ENCODE assay signal across 15 cellular contexts in genomic region chr7:155451522-155452239, GRCh38. TPM values are rescaled to one million over a fixed set of nuclear protein-coding genes. Genes with fewer than 3 reads are reported as not detected.
DNase-seq lines count a peak whose midpoint lies in the region; ATAC-seq lines count a peak whose summit lies in the region.
"Had no signal": no experiment of that assay in that cellular context is flagged by ENCODE, and none has a peak within 500 bp of the region (broad histone marks: within the 10 kb centered on the region; RNA-seq: fewer than 3 reads in every experiment).

No MANE protein-coding gene starts in this region.

- peak; percentile 55 for DNase-seq in DMS 273 (lab: John Stamatoyannopoulos, UW; ENCODE audit: unreplicated experiment)
- DNase-seq in DMS 273 treated with DMSO at 0.1 percent for 48 hours (lab: John Stamatoyannopoulos, UW) = no peak
- no peak for DNase-seq in activated T-helper 1 cell treated with anti-CD3 and anti-CD28 coated beads, Interleukin-12 subunit alpha, Interleukin-12 subunit beta, Interleukin-2, Interleukin-4 antibody, amounts not matched to agents 30 ng/mL and 10 ng/mL and 1 ng/mL, durations not matched to agents 14 hours and 24 hours and 36 hours (ENCODE audit: low spot score)
- DNase-seq in posterior vena cava (ENCODE audit: low spot score) = peak; percentile 28
- DNase-seq in iPS-NIHi11 (ENCODE audit: low spot score) = no peak
- DNase-seq: CD8-positive, alpha-beta T cell; KBM-7; NCI-H1417 treated with DMSO at 0.1 percent for 48 hours; NCI-H1930; NCI-H774; SIG-M5 had no signal

- peaks cover 70% of the 10 kb centered on the region for H3K27me3 Mint-ChIP-seq in activated T-helper 1 cell treated with anti-CD3 and anti-CD28 coated beads, Interleukin-12 subunit alpha, Interleukin-12 subunit beta, Interleukin-2, Interleukin-4 antibody, amounts not matched to agents 30 ng/mL and 10 ng/mL and 1 ng/mL, durations not matched to agents 14 hours and 24 hours and 36 hours (ENCODE audit: insufficient read depth)

- H3K9me3 ChIP-seq in iPS-15b (ENCODE audit: control insufficient read depth, insufficient read depth, low read length) = no peaks in the 10 kb centered on the region
- H3K9me3 ChIP-seq: HAP-1 had no signal

- no peaks in the 10 kb centered on the region for H3K36me3 ChIP-seq in iPS-15b (ENCODE audit: control insufficient read depth, insufficient read depth, low read length)
- H3K36me3 ChIP-seq: HAP-1 had no signal

- H3K27ac Mint-ChIP-seq in activated T-helper 1 cell treated with anti-CD3 and anti-CD28 coated beads, Interleukin-12 subunit alpha, Interleukin-12 subunit beta, Interleukin-2, Interleukin-4 antibody, amounts not matched to agents 30 ng/mL and 10 ng/mL and 1 ng/mL, durations not matched to agents 14 hours and 24 hours and 36 hours = peak overlapping the region; percentile 34
- H3K27ac Mint-ChIP-seq: CD8-positive, alpha-beta T cell had no signal

- H3K27me3 ChIP-seq in iPS-15b (ENCODE audit: control insufficient read depth, insufficient read depth, low read length) = peaks cover 99% of the 10 kb centered on the region

- H3K4me3 Mint-ChIP-seq in activated T-helper 1 cell treated with anti-CD3 and anti-CD28 coated beads, Interleukin-12 subunit alpha, Interleukin-12 subunit beta, Interleukin-2, Interleukin-4 antibody, amounts not matched to agents 30 ng/mL and 10 ng/mL and 1 ng/mL, durations not matched to agents 14 hours and 24 hours and 36 hours = no peak overlapping the region
- H3K4me3 Mint-ChIP-seq: CD8-positive, alpha-beta T cell had no signal

- ATAC-seq in GM21786 (IDR thresholded peaks at IDR 0.05; ENCODE audit: unreplicated experiment) (no peak), HG02840 (IDR thresholded peaks at IDR 0.05; ENCODE audit: low FRiP score, unreplicated experiment) (no peak)
- ATAC-seq: CD8-positive, alpha-beta T cell had no signal

- peaks cover 6% of the 10 kb centered on the region for H3K36me3 Mint-ChIP-seq in activated T-helper 1 cell treated with anti-CD3 and anti-CD28 coated beads, Interleukin-12 subunit alpha, Interleukin-12 subunit beta, Interleukin-2, Interleukin-4 antibody, amounts not matched to agents 30 ng/mL and 10 ng/mL and 1 ng/mL, durations not matched to agents 14 hours and 24 hours and 36 hours (ENCODE audit: low read depth)
- H3K36me3 Mint-ChIP-seq: CD8-positive, alpha-beta T cell had no signal

- intact Hi-C loops in activated T-helper 1 cell treated with anti-CD3 and anti-CD28 coated beads, Interleukin-12 subunit alpha, Interleukin-12 subunit beta, Interleukin-2, Interleukin-4 antibody, amounts not matched to agents 30 ng/mL and 10 ng/mL and 1 ng/mL, durations not matched to agents 14 hours and 24 hours and 36 hours (cut with micrococcal nuclease) = loop anchor here (2.0 kb wide), 2 partner anchors 15 to 71 kb away; no protein-coding TSS in a partner anchor
- intact Hi-C loops in posterior vena cava (cut with DNase I) = no loop called here

- peak overlapping the region; percentile 27 for H3K4me3 ChIP-seq in iPS-15b (ENCODE audit: low read depth, low read length)
- H3K4me3 ChIP-seq: HAP-1 had no signal

- no peak overlapping the region for H3K9ac ChIP-seq in iPS-15b (ENCODE audit: low read depth, low read length)

- H3K4me1 Mint-ChIP-seq in activated T-helper 1 cell treated with anti-CD3 and anti-CD28 coated beads, Interleukin-12 subunit alpha, Interleukin-12 subunit beta, Interleukin-2, Interleukin-4 antibody, amounts not matched to agents 30 ng/mL and 10 ng/mL and 1 ng/mL, durations not matched to agents 14 hours and 24 hours and 36 hours (ENCODE audit: low read depth) = no peaks in the 10 kb centered on the region

- no peaks in the 10 kb centered on the region for H3K4me1 ChIP-seq in iPS-15b (ENCODE audit: control insufficient read depth, insufficient read depth, low read length)

- no peaks in the 10 kb centered on the region for H3K9me3 Mint-ChIP-seq in activated T-helper 1 cell treated with anti-CD3 and anti-CD28 coated beads, Interleukin-12 subunit alpha, Interleukin-12 subunit beta, Interleukin-2, Interleukin-4 antibody, amounts not matched to agents 30 ng/mL and 10 ng/mL and 1 ng/mL, durations not matched to agents 14 hours and 24 hours and 36 hours
- H3K9me3 Mint-ChIP-seq: CD8-positive, alpha-beta T cell had no signal

RNA-seq across cellular contexts. Expression of gene EN2, which starts 6.2 kb away (rescaled TPM):
- not detected in 2 replicates for total RNA-seq in activated T-helper 1 cell treated with anti-CD3 and anti-CD28 coated beads, Interleukin-12 subunit alpha, Interleukin-12 subunit beta, Interleukin-2, Interleukin-4 antibody, amounts not matched to agents 30 ng/mL and 10 ng/mL and 1 ng/mL, durations not matched to agents 14 hours and 24 hours and 36 hours
- under 1 TPM; 0.14 to 0.19 TPM for total RNA-seq in posterior vena cava
- total RNA-seq: CD8-positive, alpha-beta T cell had no signal

Comparison
In these comparisons a context has a peak if more than half of its experiments do, and no peak if none do; other contexts are left out.
1. DNase-seq: peak in DMS 273 (single experiment) and posterior vena cava (single experiment); none in DMS 273 treated with DMSO at 0.1 percent for 48 hours (single experiment), activated T-helper 1 cell treated with anti-CD3 and anti-CD28 coated beads, Interleukin-12 subunit alpha, Interleukin-12 subunit beta, Interleukin-2, Interleukin-4 antibody, amounts not matched to agents 30 ng/mL and 10 ng/mL and 1 ng/mL, durations not matched to agents 14 hours and 24 hours and 36 hours (single experiment) and iPS-NIHi11 (single experiment).